Comparison of ENCODE assay signal across 8 cellular contexts in genomic region chr6:116251568-116252384, GRCh38. TPM values are rescaled to one million over a fixed set of nuclear protein-coding genes. Genes with fewer than 3 reads are reported as not detected.
DNase-seq lines count a peak whose midpoint lies in the region; ATAC-seq, FAIRE-seq and TF ChIP-seq lines count a peak whose summit lies in the region.

No MANE protein-coding gene starts in this region.

- H3K9ac ChIP-seq in adipocyte (ENCODE audit: low read length), result peak overlapping the region; percentile 73

- H3K27me3 ChIP-seq in adipocyte (replicated peaks; ENCODE audit: control insufficient read depth, insufficient read depth, low read length), result no peaks in the 10 kb centered on the region

- no peak for FAIRE-seq in A549 (lab: Jason Lieb, UNC)
- FAIRE-seq in GM12891 (lab: Jason Lieb, UNC), result no peak

- no peak for TF ChIP-seq EP300 in A549 (IDR thresholded peaks at IDR 0.05)

- no peak for TF ChIP-seq CTCF in A549 (IDR thresholded peaks at IDR 0.05)

- POLR2A ChIA-PET in A549 (lab: Yijun Ruan, JAX), result no interaction called here

- CTCF ChIA-PET in A549 (lab: Yijun Ruan, JAX), result interaction anchor here (0.6 to 1.5 kb wide), 3 partner anchors 9 to 719 kb away, joined by 3 to 5 read pairs (median 3); no protein-coding TSS in a partner anchor

- peaks cover 14% of the 10 kb centered on the region; the same call in 1 of the 3 replicates for H3K4me1 ChIP-seq in A549
- H3K4me1 ChIP-seq in adipocyte (ENCODE audit: control insufficient read depth, insufficient read depth, low read length), result peaks cover 39% of the 10 kb centered on the region

- ATAC-seq in A549 (no peak), GM18498 (IDR thresholded peaks at IDR 0.05; ENCODE audit: unreplicated experiment) (no peak)

- H3K4me3 ChIP-seq in A549, result no peak overlapping the region
- H3K4me3 ChIP-seq in adipocyte (ENCODE audit: low read length), result peak overlapping the region; percentile 58

- no peak for DNase-seq in A549 (ENCODE audit: low read depth in 1 of 2, low spot score in 1 of 2)
- DNase-seq in GM12891 (ENCODE audit: insufficient read length, low spot score), result no peak
- peak; percentile 79 for DNase-seq in adipocyte (ENCODE audit: low read depth)
- peak; percentile 30 for DNase-seq in iPS DF 19.7 (ENCODE audit: low read depth, low spot score)
- no peak for DNase-seq in superior temporal gyrus (ENCODE audit: extremely low spot score)
- DNase-seq in putamen (ENCODE audit: low spot score), result no peak
- DNase-seq in NCI-H446 (lab: John Stamatoyannopoulos, UW), result no peak

- no peaks in the 10 kb centered on the region for H3K36me3 ChIP-seq in adipocyte (ENCODE audit: control insufficient read depth, insufficient read depth, low read length, severe bottlenecking)

- no peak for TF ChIP-seq RAD21 in A549 (conservative IDR thresholded peaks at IDR 0.05 in 1 of 2, IDR thresholded peaks at IDR 0.05 in 1 of 2)

- peak overlapping the region; percentile 8; the same call in 1 of the 3 replicates for H3K4me2 ChIP-seq in A549

- 94% methylated on average over 6 of the region's 6 CpGs for WGBS in A549 (ENCODE audit: missing lambda C conversion rate)

- no peaks in the 10 kb centered on the region for H3K9me3 ChIP-seq in A549
- H3K9me3 ChIP-seq in adipocyte (ENCODE audit: control insufficient read depth, low read length), result no peaks in the 10 kb centered on the region

- TF ChIP-seq POLR2A in A549 (IDR thresholded peaks at IDR 0.05; ENCODE audit: low read length) (no peak), GM12891 (IDR thresholded peaks at IDR 0.05; ENCODE audit: low read depth, low read length) (no peak)

- no peak overlapping the region for H3K27ac ChIP-seq in A549

TF ChIP-seq in A549, 52 proteins besides CTCF, POLR2A, EP300 and RAD21:
- TF ChIP-seq JUNB (IDR thresholded peaks at IDR 0.05), result no peak
- no peak for TF ChIP-seq NPAS2 (CRISPR knock-in tag; IDR thresholded peaks at IDR 0.05; ENCODE audit: borderline replicate concordance)
- TF ChIP-seq RFX5 (IDR thresholded peaks at IDR 0.05), result no peak
- no peak for TF ChIP-seq NR3C1 (IDR thresholded peaks at IDR 0.05)
- no peak for TF ChIP-seq MAX (IDR thresholded peaks at IDR 0.05)
- no peak for TF ChIP-seq SMC3 (IDR thresholded peaks at IDR 0.05)
- no peak for TF ChIP-seq BHLHE40 (IDR thresholded peaks at IDR 0.05; ENCODE audit: low read depth, low read length)
- no peak for TF ChIP-seq ESRRA (IDR thresholded peaks at IDR 0.05; ENCODE audit: borderline replicate concordance, low read length)
- TF ChIP-seq CBX2 (IDR thresholded peaks at IDR 0.05; ENCODE audit: borderline replicate concordance, low read depth), result no peak
- TF ChIP-seq HDAC2 (IDR thresholded peaks at IDR 0.05), result no peak
- TF ChIP-seq MAFK (IDR thresholded peaks at IDR 0.05; ENCODE audit: partially characterized antibody), result no peak
- TF ChIP-seq BCL3 (IDR thresholded peaks at IDR 0.05), result no peak

TF ChIP-seq in GM12891, 5 proteins besides CTCF, POLR2A, EP300 and RAD21:
- peak; percentile 28; the same call in 1 of the 2 replicates for TF ChIP-seq SPI1 (IDR thresholded peaks at IDR 0.05; ENCODE audit: low read depth, low read length)
- no peak for TF ChIP-seq PAX5 (IDR thresholded peaks at IDR 0.05; ENCODE audit: insufficient read depth, low read length, severe bottlenecking)

RNA-seq across cellular contexts. Expression of gene TSPYL4, which starts 2.1 kb away (rescaled TPM):
- 5.6 TPM in 2 replicates for polyA plus RNA-seq in A549 (2011; rRNA removed)
- polyA plus RNA-seq in A549 (2012; cell fraction: cytosol; rRNA removed), result 3.2 and 3.5 TPM in 2 replicates
- 4.6 and 6.1 TPM in 2 replicates for polyA plus RNA-seq in A549 (2012; cell fraction: nucleus; rRNA removed)
- polyA plus RNA-seq in A549 (2017; fragmentation: RNase III; extraction: RNeasy Plus Mini Kit Qiagen cat#74134 plus additional on column Dnase treatment), result 3.7 to 4.2 TPM (median 3.9 TPM) in 3 replicates
- polyA minus RNA-seq in A549 (2011; rRNA and poly(A)+ RNA removed), result 4.1 and 5.4 TPM in 2 replicates
- polyA plus RNA-seq in GM12891 (2012; ENCODE audit: low read depth, missing spikeins), result 14.1 TPM

RNA-seq across cellular contexts. Expression of gene TSPYL1, which starts 28.0 kb away (rescaled TPM):
- polyA plus RNA-seq in A549 (2011; rRNA removed), result 31.6 and 32.5 TPM in 2 replicates
- polyA plus RNA-seq in A549 (2012; cell fraction: cytosol; rRNA removed), result 11.4 and 13.2 TPM in 2 replicates
- polyA plus RNA-seq in A549 (2012; cell fraction: nucleus; rRNA removed), result 11.1 and 15.2 TPM in 2 replicates
- 27.8 to 31.9 TPM (median 31.8 TPM) in 3 replicates for polyA plus RNA-seq in A549 (2017; fragmentation: RNase III; extraction: RNeasy Plus Mini Kit Qiagen cat#74134 plus additional on column Dnase treatment)
- polyA minus RNA-seq in A549 (2011; rRNA and poly(A)+ RNA removed), result 36.0 and 42.7 TPM in 2 replicates
- polyA plus RNA-seq in GM12891 (2012; ENCODE audit: low read depth, missing spikeins), result 26.9 TPM

Comparison
In these comparisons a context has a peak if more than half of its experiments do, and no peak if none do; other contexts are left out.
1. DNase-seq: peak in adipocyte (single experiment) and iPS DF 19.7 (single experiment); none in A549 (0 of 2), GM12891 (single experiment), superior temporal gyrus (single experiment), putamen (single experiment) and NCI-H446 (0 of 2).